Comparison of ENCODE assay signal across 22 cellular contexts in genomic region chr11:22263613-22264012, GRCh38.
"Had no signal": no experiment of that assay in that cellular context is flagged by ENCODE, and none has a peak within 500 bp of the region (broad histone marks: within the 10 kb centered on the region; RNA-seq: fewer than 3 reads in every experiment).

No MANE protein-coding gene starts in this region.

- H3K27ac ChIP-seq: adrenal gland, breast epithelium, colonic mucosa, Peyer's patch had no signal

- H3K36me3 ChIP-seq: adrenal gland, breast epithelium, colonic mucosa, Peyer's patch had no signal

- H3K36me3 Mint-ChIP-seq: activated naive CD8-positive, alpha-beta T cell treated with anti-CD3 and anti-CD28 coated beads, Interleukin-2, amount 10 ng/mL, durations not matched to agents 7 days and 5 days had no signal

- H3K27ac Mint-ChIP-seq: activated CD8-positive, alpha-beta T cell treated with anti-CD3 and anti-CD28 coated beads, Interleukin-2, amount 10 ng/mL, durations not matched to agents 7 days and 5 days; activated naive CD8-positive, alpha-beta T cell treated with anti-CD3 and anti-CD28 coated beads, Interleukin-2, amount 10 ng/mL, durations not matched to agents 7 days and 5 days; T-helper 1 cell treated with Interleukin-12 subunit alpha and Interleukin-12 subunit beta and Interleukin-4 antibody, amounts not matched to agents 30 μg/mL and 1 μg/mL, for 36 hours had no signal

- DNase-seq: activated CD4-positive, alpha-beta T cell treated with anti-CD3 and anti-CD28 coated beads for 48 hours; activated CD4-positive, alpha-beta T cell treated with anti-CD3 and anti-CD28 coated beads, Interleukin-2, amount 50 U/mL, for 4 hours; activated CD4-positive, CD25-positive, alpha-beta regulatory T cell treated with anti-CD3 and anti-CD28 coated beads, Interleukin-2, amount 50 U/mL, for 72 hours; activated CD8-positive, alpha-beta memory T cell treated with anti-CD3 and anti-CD28 coated beads, Interleukin-2, amount 50 U/mL, for 48 hours; activated CD8-positive, alpha-beta T cell treated with anti-CD3 and anti-CD28 coated beads, Interleukin-2, amount 10 ng/mL, durations not matched to agents 7 days and 5 days; activated naive CD4-positive, alpha-beta T cell treated with anti-CD3 and anti-CD28 coated beads, Interleukin-2, amount 50 U/mL, for 16 hours; activated naive CD8-positive, alpha-beta T cell treated with anti-CD3 and anti-CD28 coated beads, Interleukin-2, amount 10 ng/mL, durations not matched to agents 7 days and 5 days; activated T-cell treated with anti-CD3 and anti-CD28 coated beads, Interleukin-2, amount 50 U/mL, for 1 hour; adrenal gland; aorta; caudate nucleus; colonic mucosa; MM.1S; NCI-H1105 treated with DMSO at 0.1 percent for 48 hours; NCI-H146; NCI-H2081; NCI-H345; NCI-H524; Peyer's patch; SHP77 treated with DMSO at 0.1 percent for 48 hours had no signal

- H3K9me3 ChIP-seq: adrenal gland, breast epithelium, colonic mucosa, Peyer's patch had no signal

- H3K4me1 Mint-ChIP-seq: activated naive CD8-positive, alpha-beta T cell treated with anti-CD3 and anti-CD28 coated beads, Interleukin-2, amount 10 ng/mL, durations not matched to agents 7 days and 5 days had no signal

- H3K4me3 Mint-ChIP-seq: activated CD8-positive, alpha-beta T cell treated with anti-CD3 and anti-CD28 coated beads, Interleukin-2, amount 10 ng/mL, durations not matched to agents 7 days and 5 days; activated naive CD8-positive, alpha-beta T cell treated with anti-CD3 and anti-CD28 coated beads, Interleukin-2, amount 10 ng/mL, durations not matched to agents 7 days and 5 days; T-helper 1 cell treated with Interleukin-12 subunit alpha and Interleukin-12 subunit beta and Interleukin-4 antibody, amounts not matched to agents 30 μg/mL and 1 μg/mL, for 36 hours had no signal

- H3K4me1 ChIP-seq: adrenal gland, breast epithelium, colonic mucosa, Peyer's patch had no signal

- H3K27me3 ChIP-seq: adrenal gland, breast epithelium, colonic mucosa, Peyer's patch had no signal

- ATAC-seq: activated CD8-positive, alpha-beta T cell treated with anti-CD3 and anti-CD28 coated beads, Interleukin-2, amount 10 ng/mL, durations not matched to agents 7 days and 5 days had no signal

- H3K9me3 Mint-ChIP-seq: activated naive CD8-positive, alpha-beta T cell treated with anti-CD3 and anti-CD28 coated beads, Interleukin-2, amount 10 ng/mL, durations not matched to agents 7 days and 5 days; T-helper 1 cell treated with Interleukin-12 subunit alpha and Interleukin-12 subunit beta and Interleukin-4 antibody, amounts not matched to agents 30 μg/mL and 1 μg/mL, for 36 hours had no signal

- H3K4me3 ChIP-seq: adrenal gland, breast epithelium, colonic mucosa, Peyer's patch had no signal
